In genomic region chr20:47062226-47062880, GRCh38 we compare ENCODE assay signal across 24 cellular contexts.
"Had no signal": no experiment of that assay in that cellular context is flagged by ENCODE, and none has a peak within 500 bp of the region (broad histone marks: within the 10 kb centered on the region; RNA-seq: fewer than 3 reads in every experiment).

No MANE protein-coding gene starts in this region.

- H3K27ac ChIP-seq: hepatocyte, SK-N-MC, vagina had no signal

- H3K4me1 Mint-ChIP-seq: activated CD4-positive, alpha-beta memory T cell treated with anti-CD3 and anti-CD28 coated beads, Interleukin-2, amount 10 ng/mL, durations not matched to agents 7 days and 5 days; endodermal cell; immature natural killer cell; T-helper 17 cell had no signal

- H3K36me3 ChIP-seq: left ventricle myocardium inferior, vagina had no signal

- H3K36me3 Mint-ChIP-seq: immature natural killer cell had no signal

- H3K27me3 ChIP-seq: hepatocyte, tibial nerve, vagina had no signal

- H3K4me3 ChIP-seq: hepatocyte, left ventricle myocardium inferior, SK-N-MC, tibial nerve, vagina had no signal

- H3K9me3 ChIP-seq: vagina had no signal

- H3K27ac Mint-ChIP-seq: activated CD4-positive, alpha-beta memory T cell treated with anti-CD3 and anti-CD28 coated beads, Interleukin-2, amount 10 ng/mL, durations not matched to agents 7 days and 5 days; activated naive CD4-positive, alpha-beta T cell treated with anti-CD3 and anti-CD28 coated beads, Interleukin-2, amount 50 U/mL, for 72 hours; activated T-cell treated with anti-CD3 and anti-CD28 coated beads, Interleukin-2, amount 50 U/mL, for 72 hours; endodermal cell; immature natural killer cell; T-helper 17 cell had no signal

- H3K4me3 Mint-ChIP-seq: activated CD4-positive, alpha-beta memory T cell treated with anti-CD3 and anti-CD28 coated beads, Interleukin-2, amount 10 ng/mL, durations not matched to agents 7 days and 5 days; activated T-cell treated with anti-CD3 and anti-CD28 coated beads, Interleukin-2, amount 50 U/mL, for 72 hours; endodermal cell; immature natural killer cell; T-helper 17 cell had no signal

- H3K9me3 Mint-ChIP-seq: activated CD4-positive, alpha-beta memory T cell treated with anti-CD3 and anti-CD28 coated beads, Interleukin-2, amount 10 ng/mL, durations not matched to agents 7 days and 5 days had no signal

- H3K4me1 ChIP-seq: vagina had no signal

- DNase-seq: activated CD4-positive, alpha-beta memory T cell treated with anti-CD3 and anti-CD28 coated beads, Interleukin-2, amount 10 ng/mL, durations not matched to agents 7 days and 5 days; activated CD4-positive, alpha-beta T cell treated with anti-CD3 and anti-CD28 coated beads for 48 hours; activated CD4-positive, CD25-positive, alpha-beta regulatory T cell; activated gamma-delta T cell; activated T-cell treated with anti-CD3 and anti-CD28 coated beads, Interleukin-2, amount 50 U/mL, for 72 hours; cerebellar nuclear complex; cortex of kidney; endodermal cell; immature natural killer cell; kidney glomerular epithelial cell; left ventricle myocardium inferior; mammary epithelial cell; midbrain; retina; stimulated activated CD4-positive, alpha-beta T cell treated with anti-CD3 and anti-CD28 coated beads, Interleukin-4, amount 100 ng/mL, for 24 hours; stimulated activated naive CD8-positive, alpha-beta T cell treated with anti-CD3 and anti-CD28 coated beads, Interleukin-15, Interleukin-2, amounts not matched to agents 100 U/mL and 50 U/mL, for 24 hours; substantia nigra; SW 1271; T-helper 17 cell had no signal
